ENCODE assay signal across 20 cellular contexts in the genomic region with DNA sequence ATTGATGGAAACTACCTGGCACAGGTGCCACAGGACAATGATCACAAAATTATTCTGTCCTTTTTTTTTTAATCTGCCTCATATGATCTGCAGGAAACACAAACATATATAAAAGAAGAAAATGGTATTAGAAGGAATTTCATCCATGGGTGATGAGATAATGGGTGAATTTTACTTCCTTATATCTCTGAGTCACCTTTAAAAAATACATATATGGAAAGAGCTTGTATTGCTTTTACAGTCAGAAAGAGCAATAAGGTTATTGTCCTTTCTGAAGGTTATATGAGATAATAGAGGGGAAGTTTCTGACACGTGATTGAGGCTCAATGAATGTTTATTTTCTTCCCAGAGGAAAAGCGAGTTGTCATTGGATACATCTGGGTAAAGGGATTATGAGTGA. TPM values are rescaled to one million over a fixed set of nuclear protein-coding genes. Genes with fewer than 3 reads are reported as not detected.
DNase-seq lines count a peak whose midpoint lies in the region; ATAC-seq and TF ChIP-seq lines count a peak whose summit lies in the region.
"Had no signal": no experiment of that assay in that cellular context is flagged by ENCODE, and none has a peak within 500 bp of the region (broad histone marks: within the 10 kb centered on the region; RNA-seq: fewer than 3 reads in every experiment).

No MANE protein-coding gene starts in this region.

- peak overlapping the region; percentile 38 to 43 for H3K9ac ChIP-seq in mucosa of rectum (ENCODE audit: low read depth in 1 of 2, low read length in 2 of 2)

- intact Hi-C loops in prostate gland (cut with DNase I) = no loop called here

- H3K27me3 ChIP-seq in mucosa of rectum (ENCODE audit: control insufficient read depth in 2 of 2, insufficient read depth in 2 of 2, low read length in 2 of 2) = no peaks in the 10 kb centered on the region
- H3K27me3 ChIP-seq in prostate gland (replicated peaks; ENCODE audit: insufficient read depth) = no peaks in the 10 kb centered on the region

- H3K27ac ChIP-seq in mucosa of rectum (ENCODE audit: low read depth in 2 of 2, low read length in 2 of 2) = peak overlapping the region; percentile 84 to 91
- no peak overlapping the region for H3K27ac ChIP-seq in prostate gland
- H3K27ac ChIP-seq: A549 had no signal

- no peak for TF ChIP-seq CTCF in prostate gland (IDR thresholded peaks at IDR 0.05)

- DNase-seq in 8988T (peak; percentile 6), LoVo (ENCODE audit: low spot score) (peak; percentile 33), dermis microvascular lymphatic vessel endothelial cell (ENCODE audit: low read depth in 2 of 2) (peak; percentile 30 to 35), prostate gland (ENCODE audit: low spot score) (no peak), NCI-H2029 treated with DMSO at 0.1 percent for 48 hours (lab: John Stamatoyannopoulos, UW) (no peak), NCI-H1436 treated with DMSO at 0.1 percent for 48 hours (lab: John Stamatoyannopoulos, UW) (no peak)
- DNase-seq: DMS79 treated with DMSO at 0.1 percent for 48 hours, HFFc6, MV-4-11, NCI-H1105 treated with DMSO at 0.1 percent for 48 hours, NCI-H1694, NCI-H2081 treated with DMSO at 0.1 percent for 48 hours, NCI-H446 treated with DMSO at 0.1 percent for 48 hours, NCI-H526 treated with DMSO at 0.1 percent for 48 hours, OCI-M1, SHP77 treated with DMSO at 0.1 percent for 48 hours had no signal

- H3K9me3 ChIP-seq in mucosa of rectum (ENCODE audit: control insufficient read depth in 2 of 2, low read length in 2 of 2) (no peaks in the 10 kb centered on the region), prostate gland (no peaks in the 10 kb centered on the region)
- H3K9me3 ChIP-seq: A549 had no signal

- H3K4me1 ChIP-seq in mucosa of rectum (ENCODE audit: control insufficient read depth in 2 of 2, insufficient read depth in 2 of 2, low read length in 2 of 2) = peaks cover 22 to 36% of the 10 kb centered on the region in 2 donors
- no peaks in the 10 kb centered on the region for H3K4me1 ChIP-seq in prostate gland (replicated peaks)
- H3K4me1 ChIP-seq: A549 had no signal

- TF ChIP-seq POLR2A in prostate gland (IDR thresholded peaks at IDR 0.05) = no peak

- no peak overlapping the region for H3K4me3 ChIP-seq in mucosa of rectum (ENCODE audit: low read length in 2 of 2)
- H3K4me3 ChIP-seq in prostate gland = no peak overlapping the region
- H3K4me3 ChIP-seq: A549, GM12878 had no signal

- no peak for ATAC-seq in HG02759 (IDR thresholded peaks at IDR 0.05; ENCODE audit: unreplicated experiment)
- ATAC-seq: A549, GM12878 had no signal

- peaks cover 13 to 15% of the 10 kb centered on the region in 2 donors for H3K36me3 ChIP-seq in mucosa of rectum (ENCODE audit: control insufficient read depth in 2 of 2, insufficient read depth in 2 of 2, low read length in 2 of 2)
- no peaks in the 10 kb centered on the region for H3K36me3 ChIP-seq in prostate gland

- 60% methylated on average over 2 of the region's 2 CpGs for WGBS in prostate gland

RNA-seq across cellular contexts. Expression of a gene that starts 31.6 kb away (rescaled TPM):
- total RNA-seq in dermis microvascular lymphatic vessel endothelial cell = 1.5 and 3.5 TPM in 2 replicates
- 10 to 100 TPM; 23.9 to 39.9 TPM for total RNA-seq in prostate gland

Comparison
In these comparisons a context has a peak if more than half of its experiments do, and no peak if none do; other contexts are left out.
1. DNase-seq: peak in 8988T (single experiment), LoVo (single experiment) and dermis microvascular lymphatic vessel endothelial cell (2 of 2); none in prostate gland (single experiment), NCI-H2029 treated with DMSO at 0.1 percent for 48 hours (single experiment) and NCI-H1436 treated with DMSO at 0.1 percent for 48 hours (single experiment).
2. H3K27ac ChIP-seq: peak in mucosa of rectum (2 of 2); none in prostate gland (0 of 2).